ENCODE assay signal across 1 cellular context in genomic region chr2:46232860-46233259, GRCh38.
TF ChIP-seq lines count a peak whose summit lies in the region.

No MANE protein-coding gene starts in this region.

TF ChIP-seq in HepG2, 621 proteins besides CTCF, POLR2A, EP300 and RAD21 (continued from another document and continues in another):
- peak; percentile 46; the same call in 1 of the 2 replicates for TF ChIP-seq ATF3 (CRISPR knock-in tag; IDR thresholded peaks at IDR 0.05)
- peak; percentile 24; the same call in 1 of the 2 replicates for TF ChIP-seq HMG20A (CRISPR knock-in tag; IDR thresholded peaks at IDR 0.05; ENCODE audit: borderline replicate concordance)
- TF ChIP-seq XRCC5 (optimal IDR thresholded peaks at IDR 0.05; ENCODE audit: low read length): peak; percentile 61
- TF ChIP-seq TBP (CRISPR knock-in tag; IDR thresholded peaks at IDR 0.05): no peak
- TF ChIP-seq NR2C2 (CRISPR knock-in tag; IDR thresholded peaks at IDR 0.05; ENCODE audit: borderline replicate concordance): no peak
- TF ChIP-seq CEBPG (CRISPR knock-in tag; IDR thresholded peaks at IDR 0.05): no peak
- TF ChIP-seq ZFP36 (IDR thresholded peaks at IDR 0.05; ENCODE audit: borderline replicate concordance, low read depth, low read length, partially characterized antibody): peak; percentile 52
- TF ChIP-seq RARA (CRISPR knock-in tag; IDR thresholded peaks at IDR 0.05): peak; percentile 37; the same call in 1 of the 2 replicates
- peak; percentile 50; the same call in 1 of the 2 replicates for TF ChIP-seq NRL (CRISPR knock-in tag; IDR thresholded peaks at IDR 0.05; ENCODE audit: borderline replicate concordance)
- TF ChIP-seq DNMT1 (CRISPR knock-in tag; IDR thresholded peaks at IDR 0.05): no peak
- no peak for TF ChIP-seq ZNF746 (CRISPR knock-in tag; IDR thresholded peaks at IDR 0.05)
- no peak for TF ChIP-seq ATAD3A (CRISPR knock-in tag; IDR thresholded peaks at IDR 0.05)
- no peak for TF ChIP-seq CREB1 (IDR thresholded peaks at IDR 0.05)
- no peak for TF ChIP-seq CREB1 (CRISPR knock-in tag; IDR thresholded peaks at IDR 0.05)
- TF ChIP-seq, protein P1, sequence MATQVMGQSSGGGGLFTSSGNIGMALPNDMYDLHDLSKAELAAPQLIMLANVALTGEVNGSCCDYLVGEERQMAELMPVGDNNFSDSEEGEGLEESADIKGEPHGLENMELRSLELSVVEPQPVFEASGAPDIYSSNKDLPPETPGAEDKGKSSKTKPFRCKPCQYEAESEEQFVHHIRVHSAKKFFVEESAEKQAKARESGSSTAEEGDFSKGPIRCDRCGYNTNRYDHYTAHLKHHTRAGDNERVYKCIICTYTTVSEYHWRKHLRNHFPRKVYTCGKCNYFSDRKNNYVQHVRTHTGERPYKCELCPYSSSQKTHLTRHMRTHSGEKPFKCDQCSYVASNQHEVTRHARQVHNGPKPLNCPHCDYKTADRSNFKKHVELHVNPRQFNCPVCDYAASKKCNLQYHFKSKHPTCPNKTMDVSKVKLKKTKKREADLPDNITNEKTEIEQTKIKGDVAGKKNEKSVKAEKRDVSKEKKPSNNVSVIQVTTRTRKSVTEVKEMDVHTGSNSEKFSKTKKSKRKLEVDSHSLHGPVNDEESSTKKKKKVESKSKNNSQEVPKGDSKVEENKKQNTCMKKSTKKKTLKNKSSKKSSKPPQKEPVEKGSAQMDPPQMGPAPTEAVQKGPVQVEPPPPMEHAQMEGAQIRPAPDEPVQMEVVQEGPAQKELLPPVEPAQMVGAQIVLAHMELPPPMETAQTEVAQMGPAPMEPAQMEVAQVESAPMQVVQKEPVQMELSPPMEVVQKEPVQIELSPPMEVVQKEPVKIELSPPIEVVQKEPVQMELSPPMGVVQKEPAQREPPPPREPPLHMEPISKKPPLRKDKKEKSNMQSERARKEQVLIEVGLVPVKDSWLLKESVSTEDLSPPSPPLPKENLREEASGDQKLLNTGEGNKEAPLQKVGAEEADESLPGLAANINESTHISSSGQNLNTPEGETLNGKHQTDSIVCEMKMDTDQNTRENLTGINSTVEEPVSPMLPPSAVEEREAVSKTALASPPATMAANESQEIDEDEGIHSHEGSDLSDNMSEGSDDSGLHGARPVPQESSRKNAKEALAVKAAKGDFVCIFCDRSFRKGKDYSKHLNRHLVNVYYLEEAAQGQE (IDR thresholded peaks at IDR 0.05; ENCODE audit: borderline replicate concordance in 1 of 2, low read depth in 1 of 2, low read length in 2 of 2): peak in 1 of 2 experiments; percentile 46; a peak in 3 of 4 replicates
- TF ChIP-seq IRX3 (CRISPR knock-in tag; IDR thresholded peaks at IDR 0.05; ENCODE audit: borderline replicate concordance, low read depth): no peak
- TF ChIP-seq ZNF619 (CRISPR knock-in tag; IDR thresholded peaks at IDR 0.05): no peak
- 0 out of 2 replicates have a peak, but pooled peaks have one; percentile 26 for TF ChIP-seq POLR2G (IDR thresholded peaks at IDR 0.05; ENCODE audit: low read depth, low read length)
- no peak for TF ChIP-seq EHMT2 (IDR thresholded peaks at IDR 0.05; ENCODE audit: borderline replicate concordance, low read depth, low read length)
- TF ChIP-seq, protein P2, sequence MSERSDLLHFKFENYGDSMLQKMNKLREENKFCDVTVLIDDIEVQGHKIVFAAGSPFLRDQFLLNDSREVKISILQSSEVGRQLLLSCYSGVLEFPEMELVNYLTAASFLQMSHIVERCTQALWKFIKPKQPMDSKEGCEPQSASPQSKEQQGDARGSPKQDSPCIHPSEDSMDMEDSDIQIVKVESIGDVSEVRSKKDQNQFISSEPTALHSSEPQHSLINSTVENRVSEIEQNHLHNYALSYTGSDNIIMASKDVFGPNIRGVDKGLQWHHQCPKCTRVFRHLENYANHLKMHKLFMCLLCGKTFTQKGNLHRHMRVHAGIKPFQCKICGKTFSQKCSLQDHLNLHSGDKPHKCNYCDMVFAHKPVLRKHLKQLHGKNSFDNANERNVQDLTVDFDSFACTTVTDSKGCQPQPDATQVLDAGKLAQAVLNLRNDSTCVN (CRISPR knock-in tag; IDR thresholded peaks at IDR 0.05; ENCODE audit: borderline replicate concordance): peak; percentile 50; the same call in 1 of the 2 replicates
- TF ChIP-seq JUNB (CRISPR knock-in tag; IDR thresholded peaks at IDR 0.05; ENCODE audit: borderline replicate concordance): no peak
- TF ChIP-seq, protein P3, sequence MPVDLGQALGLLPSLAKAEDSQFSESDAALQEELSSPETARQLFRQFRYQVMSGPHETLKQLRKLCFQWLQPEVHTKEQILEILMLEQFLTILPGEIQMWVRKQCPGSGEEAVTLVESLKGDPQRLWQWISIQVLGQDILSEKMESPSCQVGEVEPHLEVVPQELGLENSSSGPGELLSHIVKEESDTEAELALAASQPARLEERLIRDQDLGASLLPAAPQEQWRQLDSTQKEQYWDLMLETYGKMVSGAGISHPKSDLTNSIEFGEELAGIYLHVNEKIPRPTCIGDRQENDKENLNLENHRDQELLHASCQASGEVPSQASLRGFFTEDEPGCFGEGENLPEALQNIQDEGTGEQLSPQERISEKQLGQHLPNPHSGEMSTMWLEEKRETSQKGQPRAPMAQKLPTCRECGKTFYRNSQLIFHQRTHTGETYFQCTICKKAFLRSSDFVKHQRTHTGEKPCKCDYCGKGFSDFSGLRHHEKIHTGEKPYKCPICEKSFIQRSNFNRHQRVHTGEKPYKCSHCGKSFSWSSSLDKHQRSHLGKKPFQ (CRISPR knock-in tag; IDR thresholded peaks at IDR 0.05; ENCODE audit: insufficient replicate concordance): peak; percentile 37
- TF ChIP-seq ZNF253 (CRISPR knock-in tag; IDR thresholded peaks at IDR 0.05; ENCODE audit: borderline replicate concordance): no peak
- TF ChIP-seq ZNF652 (CRISPR knock-in tag; IDR thresholded peaks at IDR 0.05; ENCODE audit: borderline replicate concordance, low read depth): no peak
- TF ChIP-seq ZSCAN20 (CRISPR knock-in tag; IDR thresholded peaks at IDR 0.05; ENCODE audit: borderline replicate concordance): no peak
- TF ChIP-seq, protein P4, sequence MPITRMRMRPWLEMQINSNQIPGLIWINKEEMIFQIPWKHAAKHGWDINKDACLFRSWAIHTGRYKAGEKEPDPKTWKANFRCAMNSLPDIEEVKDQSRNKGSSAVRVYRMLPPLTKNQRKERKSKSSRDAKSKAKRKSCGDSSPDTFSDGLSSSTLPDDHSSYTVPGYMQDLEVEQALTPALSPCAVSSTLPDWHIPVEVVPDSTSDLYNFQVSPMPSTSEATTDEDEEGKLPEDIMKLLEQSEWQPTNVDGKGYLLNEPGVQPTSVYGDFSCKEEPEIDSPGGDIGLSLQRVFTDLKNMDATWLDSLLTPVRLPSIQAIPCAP (CRISPR knock-in tag; IDR thresholded peaks at IDR 0.05; ENCODE audit: low read depth): no peak
- TF ChIP-seq ARID5B (CRISPR knock-in tag; IDR thresholded peaks at IDR 0.05): peak; percentile 48; the same call in 1 of the 2 replicates
- no peak for TF ChIP-seq MBD4 (IDR thresholded peaks at IDR 0.05; ENCODE audit: borderline replicate concordance, low read length)
- TF ChIP-seq ZNF605 (CRISPR knock-in tag; IDR thresholded peaks at IDR 0.05): peak; percentile 60; the same call in 1 of the 2 replicates
- no peak for TF ChIP-seq ZNF256 (CRISPR knock-in tag; conservative IDR thresholded peaks at IDR 0.05)
- TF ChIP-seq ONECUT2 (CRISPR knock-in tag; IDR thresholded peaks at IDR 0.05): no peak
- TF ChIP-seq ZNF75D (CRISPR knock-in tag; IDR thresholded peaks at IDR 0.05; ENCODE audit: borderline replicate concordance): no peak
- no peak for TF ChIP-seq MAFG (CRISPR knock-in tag; IDR thresholded peaks at IDR 0.05)
- peak; percentile 20 for TF ChIP-seq TEAD3 (CRISPR knock-in tag; optimal IDR thresholded peaks at IDR 0.05; ENCODE audit: borderline replicate concordance)
- 0 out of 2 replicates have a peak, but pooled peaks have one; percentile 11 for TF ChIP-seq RCOR2 (CRISPR knock-in tag; IDR thresholded peaks at IDR 0.05)
- peak; percentile 14; the same call in 1 of the 2 replicates for TF ChIP-seq ZNF768 (CRISPR knock-in tag; IDR thresholded peaks at IDR 0.05)
- TF ChIP-seq ZNF780A (CRISPR knock-in tag; IDR thresholded peaks at IDR 0.05): no peak
- peak; percentile 41; the same call in 1 of the 2 replicates for TF ChIP-seq MYC (CRISPR knock-in tag; IDR thresholded peaks at IDR 0.05; ENCODE audit: borderline replicate concordance)
- no peak for TF ChIP-seq RXRB (CRISPR knock-in tag; IDR thresholded peaks at IDR 0.05; ENCODE audit: borderline replicate concordance)
- TF ChIP-seq CBFB (CRISPR knock-in tag; IDR thresholded peaks at IDR 0.05): no peak
- no peak for TF ChIP-seq ZFY (CRISPR knock-in tag; IDR thresholded peaks at IDR 0.05)
- TF ChIP-seq HDAC1 (CRISPR knock-in tag; IDR thresholded peaks at IDR 0.05): peak; percentile 65
- no peak for TF ChIP-seq ZBTB40 (IDR thresholded peaks at IDR 0.05)
- 0 out of 2 replicates have a peak, but pooled peaks have one; percentile 14 for TF ChIP-seq ZBTB40 (CRISPR knock-in tag; IDR thresholded peaks at IDR 0.05)
- TF ChIP-seq MIXL1 (CRISPR knock-in tag; IDR thresholded peaks at IDR 0.05): no peak
- TF ChIP-seq ARID2 (CRISPR knock-in tag; IDR thresholded peaks at IDR 0.05; ENCODE audit: borderline replicate concordance): no peak
